In genomic region chr1:115475252-115475651, GRCh38 we compare ENCODE assay signal across 21 cellular contexts.
DNase-seq lines count a peak whose midpoint lies in the region; ATAC-seq and TF ChIP-seq lines count a peak whose summit lies in the region.
"Had no signal": no experiment of that assay in that cellular context is flagged by ENCODE, and none has a peak within 500 bp of the region (broad histone marks: within the 10 kb centered on the region; RNA-seq: fewer than 3 reads in every experiment).

No MANE protein-coding gene starts in this region.

- no peaks in the 10 kb centered on the region for H3K9me2 ChIP-seq in PC-9 (ENCODE audit: insufficient read depth)

- peaks cover 10 to 14% of the 10 kb centered on the region in 2 donors for H3K27me3 Mint-ChIP-seq in natural killer cell treated with Interleukin-12 subunit alpha and Interleukin-12 subunit beta and Interleukin-15 and Interleukin-18, amount 100 ng/mL, for 72 hours
- H3K27me3 Mint-ChIP-seq in natural killer cell (ENCODE audit: low read depth in 2 of 2) (no peaks in the 10 kb centered on the region), MCF 10A (ENCODE audit: insufficient read depth, unreplicated experiment) (no peaks in the 10 kb centered on the region)

- H4K20me1 ChIP-seq in PC-9 (ENCODE audit: insufficient read depth), result no peaks in the 10 kb centered on the region

- H3K27ac ChIP-seq in PC-9, result peak overlapping the region; percentile 48
- H3K27ac ChIP-seq: A549, C4-2B had no signal

- DNase-seq in natural killer cell treated with Interleukin-12 subunit alpha and Interleukin-12 subunit beta and Interleukin-15 and Interleukin-18, amount 100 ng/mL, for 72 hours (ENCODE audit: low spot score), result no peak
- no peak for DNase-seq in natural killer cell
- no peak for DNase-seq in PC-9
- peak; percentile 24 for DNase-seq in islet precursor cell
- no peak for DNase-seq in midbrain (lab: John Stamatoyannopoulos, UW)
- DNase-seq in MCF 10A (ENCODE audit: unreplicated experiment), result no peak
- DNase-seq: 8988T; ACHN; AML-193; BE2C; Caco-2; CD4-positive, CD25-positive, alpha-beta regulatory T cell; CD8-positive, alpha-beta T cell; DMS153; DND-41; HFFc6 had no signal

- no peaks in the 10 kb centered on the region for H3K4me1 Mint-ChIP-seq in natural killer cell treated with Interleukin-12 subunit alpha and Interleukin-12 subunit beta and Interleukin-15 and Interleukin-18, amount 100 ng/mL, for 72 hours (ENCODE audit: low read depth in 2 of 2)
- H3K4me1 Mint-ChIP-seq in natural killer cell, result peaks cover 0 to 2% of the 10 kb centered on the region in 2 donors
- H3K4me1 Mint-ChIP-seq in MCF 10A (ENCODE audit: insufficient read depth, unreplicated experiment), result peaks cover 14% of the 10 kb centered on the region
- H3K4me1 Mint-ChIP-seq: GM23338 had no signal

- CTCF ChIA-PET in PC-9 (lab: Charles Lee) (no interaction called here), MCF 10A (lab: Yijun Ruan, JAX) (interaction anchor here (0.5 to 1.8 kb wide), 3 partner anchors 291 to 363 kb away, joined by 3 to 9 read pairs (median 5); no protein-coding TSS in a partner anchor)

- peak; percentile 4 to 15 for ATAC-seq in natural killer cell treated with Interleukin-12 subunit alpha and Interleukin-12 subunit beta and Interleukin-15 and Interleukin-18, amount 100 ng/mL, for 72 hours
- no peak for ATAC-seq in natural killer cell
- ATAC-seq in GM21526 (IDR thresholded peaks at IDR 0.05; ENCODE audit: low FRiP score, unreplicated experiment), result no peak
- ATAC-seq: A549; CD8-positive, alpha-beta T cell; GM23338 had no signal

- H3K4me3 Mint-ChIP-seq in natural killer cell treated with Interleukin-12 subunit alpha and Interleukin-12 subunit beta and Interleukin-15 and Interleukin-18, amount 100 ng/mL, for 72 hours, result no peak overlapping the region
- no peak overlapping the region for H3K4me3 Mint-ChIP-seq in natural killer cell
- no peak overlapping the region for H3K4me3 Mint-ChIP-seq in MCF 10A (ENCODE audit: unreplicated experiment)
- H3K4me3 Mint-ChIP-seq: CD4-positive, CD25-positive, alpha-beta regulatory T cell; CD8-positive, alpha-beta T cell; GM23338; HFFc6 had no signal

- no peak overlapping the region for H3K27ac Mint-ChIP-seq in natural killer cell treated with Interleukin-12 subunit alpha and Interleukin-12 subunit beta and Interleukin-15 and Interleukin-18, amount 100 ng/mL, for 72 hours
- H3K27ac Mint-ChIP-seq in natural killer cell (no peak overlapping the region), MCF 10A (ENCODE audit: low read depth, unreplicated experiment) (no peak overlapping the region)
- H3K27ac Mint-ChIP-seq: CD4-positive, CD25-positive, alpha-beta regulatory T cell; CD8-positive, alpha-beta T cell; GM23338; HFFc6 had no signal

- TF ChIP-seq CTCF in natural killer cell (IDR thresholded peaks at IDR 0.05), result no peak
- TF ChIP-seq CTCF in PC-9 (conservative IDR thresholded peaks at IDR 0.05), result no peak
- TF ChIP-seq CTCF in MCF 10A (IDR thresholded peaks at IDR 0.05; ENCODE audit: unreplicated experiment), result no peak

- H2AFZ ChIP-seq in PC-9, result no peak overlapping the region
- H2AFZ ChIP-seq: GM23338 had no signal

- peaks cover 39% of the 10 kb centered on the region for H3K4me1 ChIP-seq in PC-9 (replicated peaks; ENCODE audit: insufficient read depth)
- H3K4me1 ChIP-seq: BE2C, Caco-2, HAP-1 had no signal

- H3K27me3 ChIP-seq in PC-9 (ENCODE audit: insufficient read depth, low read depth), result no peaks in the 10 kb centered on the region

- no peaks in the 10 kb centered on the region for H3K36me3 ChIP-seq in PC-9 (ENCODE audit: low read depth)
- H3K36me3 ChIP-seq: BE2C, HAP-1 had no signal

- BruUV-seq in PC-9 (replicated peaks; lab: Mats Ljungman, UMichigan) (no TSS peak), MCF 10A (replicated peaks; lab: Mats Ljungman, UMichigan) (no TSS peak)

- H3K4me2 ChIP-seq in PC-9, result peak overlapping the region; percentile 43
- H3K4me2 ChIP-seq: A549, GM23338 had no signal

- no peaks in the 10 kb centered on the region for H3K36me3 Mint-ChIP-seq in natural killer cell treated with Interleukin-12 subunit alpha and Interleukin-12 subunit beta and Interleukin-15 and Interleukin-18, amount 100 ng/mL, for 72 hours
- H3K36me3 Mint-ChIP-seq in natural killer cell, result no peaks in the 10 kb centered on the region
- no peaks in the 10 kb centered on the region for H3K36me3 Mint-ChIP-seq in MCF 10A (ENCODE audit: insufficient read depth, unreplicated experiment)
- H3K36me3 Mint-ChIP-seq: CD4-positive, CD25-positive, alpha-beta regulatory T cell; CD8-positive, alpha-beta T cell had no signal

- POLR2A ChIA-PET in PC-9 (lab: Charles Lee; ENCODE audit: unreplicated experiment), result no interaction called here
- POLR2A ChIA-PET in MCF 10A (lab: Yijun Ruan, JAX), result no interaction called here

- no peaks in the 10 kb centered on the region for H3K9me3 ChIP-seq in PC-9 (ENCODE audit: insufficient read depth, low read depth)
- H3K9me3 ChIP-seq: A549, BE2C, Caco-2, HAP-1 had no signal

- no peak overlapping the region for H3K4me3 ChIP-seq in PC-9
- H3K4me3 ChIP-seq: A549, GM23338, HAP-1 had no signal

- H3F3A ChIP-seq in PC-9 (ENCODE audit: insufficient read depth, low read depth), result peaks cover 24% of the 10 kb centered on the region

- intact Hi-C loops in natural killer cell (cut with micrococcal nuclease), result no loop called here
- intact Hi-C loops in PC-9 (cut with micrococcal nuclease; ENCODE audit: unreplicated experiment), result no loop called here
- intact Hi-C loops in MCF 10A (cut with micrococcal nuclease), result no loop called here

- H3K9me3 Mint-ChIP-seq in natural killer cell treated with Interleukin-12 subunit alpha and Interleukin-12 subunit beta and Interleukin-15 and Interleukin-18, amount 100 ng/mL, for 72 hours, result no peaks in the 10 kb centered on the region
- H3K9me3 Mint-ChIP-seq in natural killer cell (no peaks in the 10 kb centered on the region), MCF 10A (ENCODE audit: unreplicated experiment) (no peaks in the 10 kb centered on the region)
- H3K9me3 Mint-ChIP-seq: CD8-positive, alpha-beta T cell; GM23338; HFFc6 had no signal

- H3K79me2 ChIP-seq in PC-9 (ENCODE audit: low read depth), result no peaks in the 10 kb centered on the region

Comparison
In these comparisons a context has a peak if more than half of its experiments do, and no peak if none do; other contexts are left out.
1. ATAC-seq: peak in natural killer cell treated with Interleukin-12 subunit alpha and Interleukin-12 subunit beta and Interleukin-15 and Interleukin-18, amount 100 ng/mL, for 72 hours (2 of 2); none in natural killer cell (0 of 3) and GM21526 (single experiment).